24 cellular contexts compared by ENCODE assay signal in genomic region chr1:230809205-230809990, GRCh38. TPM values are rescaled to one million over a fixed set of nuclear protein-coding genes. Genes with fewer than 3 reads are reported as not detected.
DNase-seq lines count a peak whose midpoint lies in the region; ATAC-seq and TF ChIP-seq lines count a peak whose summit lies in the region.
"Had no signal": no experiment of that assay in that cellular context is flagged by ENCODE, and none has a peak within 500 bp of the region (broad histone marks: within the 10 kb centered on the region; RNA-seq: fewer than 3 reads in every experiment).

No MANE protein-coding gene starts in this region.

- H3K9me3 Mint-ChIP-seq in MCF 10A (ENCODE audit: unreplicated experiment) = peaks cover 15% of the 10 kb centered on the region
- peaks cover 12% of the 10 kb centered on the region for H3K9me3 Mint-ChIP-seq in activated CD4-positive, alpha-beta T cell treated with anti-CD3 and anti-CD28 coated beads, Interleukin-2, amount 10 ng/mL, durations not matched to agents 24 days and 14 days

- no peaks in the 10 kb centered on the region for H3K36me3 Mint-ChIP-seq in MCF 10A (ENCODE audit: insufficient read depth, unreplicated experiment)
- no peaks in the 10 kb centered on the region for H3K36me3 Mint-ChIP-seq in activated CD4-positive, alpha-beta T cell treated with anti-CD3 and anti-CD28 coated beads, Interleukin-2, amount 10 ng/mL, durations not matched to agents 24 days and 14 days (ENCODE audit: low read depth)
- H3K36me3 Mint-ChIP-seq: activated naive CD8-positive, alpha-beta T cell treated with anti-CD3 and anti-CD28 coated beads, Interleukin-2, amount 10 ng/mL, durations not matched to agents 7 days and 5 days had no signal

- no TSS peak for BruUV-seq in MCF 10A (replicated peaks; lab: Mats Ljungman, UMichigan)

- ATAC-seq in lung (ENCODE audit: insufficient read depth, low FRiP score) = no peak
- ATAC-seq: foreskin keratinocyte, T-helper 17 cell had no signal

- no peak overlapping the region for H3K4me3 Mint-ChIP-seq in MCF 10A (ENCODE audit: unreplicated experiment)
- H3K4me3 Mint-ChIP-seq in activated CD4-positive, alpha-beta T cell treated with anti-CD3 and anti-CD28 coated beads, Interleukin-2, amount 10 ng/mL, durations not matched to agents 24 days and 14 days = no peak overlapping the region
- H3K4me3 Mint-ChIP-seq: activated naive CD8-positive, alpha-beta T cell treated with anti-CD3 and anti-CD28 coated beads, Interleukin-2, amount 10 ng/mL, durations not matched to agents 7 days and 5 days; T-helper 17 cell had no signal

- DNase-seq in breast epithelium (ENCODE audit: low spot score in 2 of 2) = no peak
- no peak for DNase-seq in MCF 10A (ENCODE audit: unreplicated experiment)
- no peak for DNase-seq in dorsolateral prefrontal cortex
- DNase-seq in lung (ENCODE audit: low spot score) = peak; percentile 21
- no peak for DNase-seq in activated effector memory CD4-positive, alpha-beta T cell treated with anti-CD3 and anti-CD28 coated beads, Interleukin-2, amount 50 U/mL, for 16 hours
- DNase-seq in HuH-7.5 (ENCODE audit: low spot score) = no peak
- no peak for DNase-seq in activated CD4-positive, alpha-beta T cell treated with anti-CD3 and anti-CD28 coated beads, Interleukin-2, amount 10 ng/mL, durations not matched to agents 24 days and 14 days
- DNase-seq: activated CD4-positive, alpha-beta T cell treated with anti-CD3 and anti-CD28 coated beads for 4 hours; activated CD8-positive, alpha-beta memory T cell treated with anti-CD3 and anti-CD28 coated beads, Interleukin-2, amount 50 U/mL, for 48 hours; activated naive CD8-positive, alpha-beta T cell treated with anti-CD3 and anti-CD28 coated beads, Interleukin-2, amount 10 ng/mL, durations not matched to agents 7 days and 5 days; COR-L47; DMS79 treated with DMSO at 0.1 percent for 48 hours; effector memory CD4-positive, alpha-beta T cell; foreskin keratinocyte; KBM-7; NCI-H1436 treated with DMSO at 0.1 percent for 48 hours; NCI-H2171 treated with DMSO at 0.1 percent for 48 hours; NCI-H524 treated with DMSO at 0.1 percent for 48 hours; T-helper 17 cell had no signal

- 85 to 87% methylated on average over 9 of the region's 9 CpGs for WGBS in lung, 2 donors

- no peaks in the 10 kb centered on the region for H3K4me1 Mint-ChIP-seq in MCF 10A (ENCODE audit: insufficient read depth, unreplicated experiment)
- no peaks in the 10 kb centered on the region for H3K4me1 Mint-ChIP-seq in activated CD4-positive, alpha-beta T cell treated with anti-CD3 and anti-CD28 coated beads, Interleukin-2, amount 10 ng/mL, durations not matched to agents 24 days and 14 days
- H3K4me1 Mint-ChIP-seq: activated naive CD8-positive, alpha-beta T cell treated with anti-CD3 and anti-CD28 coated beads, Interleukin-2, amount 10 ng/mL, durations not matched to agents 7 days and 5 days; T-helper 17 cell had no signal

- H3K4me3 ChIP-seq in breast epithelium (no peak overlapping the region), dorsolateral prefrontal cortex (no peak overlapping the region), lung (no peak overlapping the region)
- H3K4me3 ChIP-seq: BLaER1, prostate gland, skin epidermis had no signal

- TF ChIP-seq CTCF in breast epithelium (IDR thresholded peaks at IDR 0.05) (no peak), MCF 10A (IDR thresholded peaks at IDR 0.05; ENCODE audit: unreplicated experiment) (no peak), dorsolateral prefrontal cortex (IDR thresholded peaks at IDR 0.05 in 54 of 56, conservative IDR thresholded peaks at IDR 0.05 in 2 of 56; ENCODE audit: low read depth in 1 of 56, partially characterized antibody in 56 of 56) (no peak), lung (IDR thresholded peaks at IDR 0.05; ENCODE audit: control extremely low read depth, extremely low read depth) (no peak)

- H3K4me1 ChIP-seq in breast epithelium (peaks cover 0 to 8% of the 10 kb centered on the region in 2 donors), lung (ENCODE audit: control insufficient read depth in 2 of 2, insufficient read depth in 2 of 2, low read length in 2 of 2) (peaks cover 0 to 4% of the 10 kb centered on the region in 2 donors)
- H3K4me1 ChIP-seq: foreskin keratinocyte, prostate gland had no signal

- H3K27ac Mint-ChIP-seq in MCF 10A (ENCODE audit: low read depth, unreplicated experiment) = no peak overlapping the region
- H3K27ac Mint-ChIP-seq in activated CD4-positive, alpha-beta T cell treated with anti-CD3 and anti-CD28 coated beads, Interleukin-2, amount 10 ng/mL, durations not matched to agents 24 days and 14 days = no peak overlapping the region
- H3K27ac Mint-ChIP-seq: activated naive CD8-positive, alpha-beta T cell treated with anti-CD3 and anti-CD28 coated beads, Interleukin-2, amount 10 ng/mL, durations not matched to agents 7 days and 5 days; activated T-helper 2 cell treated with anti-CD3 and anti-CD28 coated beads, Interferon-gamma antibody, Interleukin-2, Interleukin-4, amounts not matched to agents 10 μg/mL and 5 μg/mL and 100 μg/mL, durations not matched to agents 14 hours and 24 hours and 36 hours; T-helper 17 cell had no signal

- CTCF ChIA-PET in MCF 10A (lab: Yijun Ruan, JAX) = interaction anchor here (0.7 to 5.9 kb wide), 3 partner anchors 11 to 49 kb away, joined by 3 to 43 read pairs (median 5); no protein-coding TSS in a partner anchor

- POLR2A ChIA-PET in MCF 10A (lab: Yijun Ruan, JAX) = interaction anchor here (1.1 kb wide), 1 partner anchor 528 kb away, joined by 3 read pairs; the partner anchor contains the start of genes EXOC8 and SPRTN

- intact Hi-C loops in breast epithelium (cut with DNase I; ENCODE audit: low total_unique reads) (no loop called here), MCF 10A (cut with micrococcal nuclease) (no loop called here), dorsolateral prefrontal cortex (cut with DNase I) (no loop called here)
- intact Hi-C loops in activated CD4-positive, alpha-beta T cell treated with anti-CD3 and anti-CD28 coated beads, Interleukin-2, amount 10 ng/mL, durations not matched to agents 24 days and 14 days (cut with micrococcal nuclease) = no loop called here

- H3K27me3 ChIP-seq in breast epithelium = no peaks in the 10 kb centered on the region
- H3K27me3 ChIP-seq in dorsolateral prefrontal cortex = no peaks in the 10 kb centered on the region
- H3K27me3 ChIP-seq in lung (ENCODE audit: control insufficient read depth, insufficient read depth) = no peaks in the 10 kb centered on the region
- H3K27me3 ChIP-seq: BLaER1 had no signal

- TF ChIP-seq POLR2A in breast epithelium (IDR thresholded peaks at IDR 0.05) = no peak

- H3K27me3 Mint-ChIP-seq in MCF 10A (ENCODE audit: insufficient read depth, unreplicated experiment) = peaks cover 32% of the 10 kb centered on the region
- no peaks in the 10 kb centered on the region for H3K27me3 Mint-ChIP-seq in activated CD4-positive, alpha-beta T cell treated with anti-CD3 and anti-CD28 coated beads, Interleukin-2, amount 10 ng/mL, durations not matched to agents 24 days and 14 days

- H3K27ac ChIP-seq in breast epithelium = peak overlapping the region; percentile 73 to 81
- peak overlapping the region; percentile 76 to 99 (median 97) for H3K27ac ChIP-seq in dorsolateral prefrontal cortex
- H3K27ac ChIP-seq in lung (ENCODE audit: low read depth in 1 of 2, low read length in 1 of 2) = no peak overlapping the region
- peak overlapping the region; percentile 98 for H3K27ac ChIP-seq in temporal lobe (ENCODE audit: low read depth, low read length)
- H3K27ac ChIP-seq: BLaER1, foreskin keratinocyte, prostate gland had no signal

- H3K36me3 ChIP-seq in breast epithelium (no peaks in the 10 kb centered on the region), lung (ENCODE audit: control insufficient read depth in 2 of 2, insufficient read depth in 2 of 2, low read length in 2 of 2) (no peaks in the 10 kb centered on the region)
- H3K36me3 ChIP-seq: BLaER1, prostate gland had no signal

- H3K9me3 ChIP-seq in breast epithelium = no peaks in the 10 kb centered on the region
- H3K9me3 ChIP-seq in lung (ENCODE audit: control insufficient read depth in 2 of 2, insufficient read depth in 1 of 2, low read length in 1 of 2) = peaks cover 0 to 3% of the 10 kb centered on the region in 2 donors
- H3K9me3 ChIP-seq: prostate gland had no signal

RNA-seq across cellular contexts. Expression of gene C1orf198, which starts 58.9 kb away (rescaled TPM):
- total RNA-seq in breast epithelium (100 to 1,000 TPM in 2 of 3 donors, 10 to 100 TPM in 1; 63.6 to 138 (median 124) TPM), MCF 10A (2022) (13.7 and 19.2 TPM in 2 replicates), dorsolateral prefrontal cortex (100 to 1,000 TPM in 36 of 120 experiments, 10 to 100 TPM in 84; 43.1 to 244 (median 83.2) TPM), lung (100 to 1,000 TPM in 1 of 2 donors, 10 to 100 TPM in 1; 51.9 to 109 TPM), temporal lobe (17.9 TPM)
- 10 to 100 TPM; 25.8 to 47.5 TPM for polyA plus RNA-seq in lung
- 12.4 and 13.7 TPM in 2 replicates for total RNA-seq in activated CD4-positive, alpha-beta T cell treated with anti-CD3 and anti-CD28 coated beads, Interleukin-2, amount 10 ng/mL, durations not matched to agents 24 days and 14 days

Comparison
In these comparisons a context has a peak if more than half of its experiments do, and no peak if none do; other contexts are left out.
1. H3K27ac ChIP-seq: peak in breast epithelium (2 of 2), dorsolateral prefrontal cortex (59 of 59) and temporal lobe (single experiment); none in lung (0 of 2).